ENCODE assay signal across 1 cellular context in the genomic region with DNA sequence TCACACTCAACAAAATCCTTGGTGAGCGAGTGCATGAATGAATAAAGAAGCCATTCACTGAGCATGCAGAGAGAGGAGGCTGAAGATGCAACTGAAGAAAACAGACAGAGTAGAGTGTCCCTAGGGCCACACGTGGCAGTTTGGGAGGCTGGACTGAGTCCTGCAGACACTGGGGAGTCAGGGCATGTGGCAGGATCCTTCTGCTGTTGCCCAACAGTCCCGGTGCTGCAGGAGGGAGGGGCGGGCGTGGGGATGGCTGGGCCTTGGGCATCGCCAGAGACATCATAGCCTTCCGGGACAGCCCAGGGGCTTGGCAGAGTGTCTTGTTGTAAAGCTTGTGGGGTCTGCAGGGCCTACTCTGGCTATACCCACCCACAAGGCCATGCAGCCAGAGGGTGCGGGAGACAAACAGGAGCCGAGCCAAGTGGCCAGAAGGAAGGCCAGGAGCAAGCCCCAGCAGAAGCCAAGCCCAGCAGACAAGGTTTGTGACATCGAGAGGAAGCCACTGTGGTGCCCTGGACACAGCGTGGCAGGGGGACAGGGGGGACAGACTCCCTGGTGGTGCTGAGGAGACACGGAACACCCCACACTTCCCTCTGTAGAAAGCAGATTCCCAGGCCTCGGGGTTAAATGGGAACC.
TF ChIP-seq lines count a peak whose summit lies in the region.

No MANE protein-coding gene starts in this region.

TF ChIP-seq in HepG2, 621 proteins besides CTCF, POLR2A, EP300 and RAD21:
- TF ChIP-seq CEBPB (IDR thresholded peaks at IDR 0.05; ENCODE audit: borderline replicate concordance, low read depth, low read length): peak; percentile 51; the same call in 1 of the 2 replicates
- TF ChIP-seq, protein P1, sequence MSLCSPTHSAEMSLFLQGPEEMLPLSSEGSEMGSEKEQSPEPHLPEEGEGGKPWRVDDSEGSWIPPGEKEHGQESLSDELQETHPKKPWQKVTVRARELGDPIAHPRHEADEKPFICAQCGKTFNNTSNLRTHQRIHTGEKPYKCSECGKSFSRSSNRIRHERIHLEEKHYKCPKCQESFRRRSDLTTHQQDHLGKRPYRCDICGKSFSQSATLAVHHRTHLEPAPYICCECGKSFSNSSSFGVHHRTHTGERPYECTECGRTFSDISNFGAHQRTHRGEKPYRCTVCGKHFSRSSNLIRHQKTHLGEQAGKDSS (CRISPR knock-in tag; IDR thresholded peaks at IDR 0.05; ENCODE audit: borderline replicate concordance, low read depth): 0 out of 2 replicates have a peak, but pooled peaks have one; percentile 30
- no peak for TF ChIP-seq NONO (IDR thresholded peaks at IDR 0.05)
- no peak for TF ChIP-seq NONO (CRISPR knock-in tag; conservative IDR thresholded peaks at IDR 0.05)
